ENCODE assay signal across 8 cellular contexts in the genomic region with DNA sequence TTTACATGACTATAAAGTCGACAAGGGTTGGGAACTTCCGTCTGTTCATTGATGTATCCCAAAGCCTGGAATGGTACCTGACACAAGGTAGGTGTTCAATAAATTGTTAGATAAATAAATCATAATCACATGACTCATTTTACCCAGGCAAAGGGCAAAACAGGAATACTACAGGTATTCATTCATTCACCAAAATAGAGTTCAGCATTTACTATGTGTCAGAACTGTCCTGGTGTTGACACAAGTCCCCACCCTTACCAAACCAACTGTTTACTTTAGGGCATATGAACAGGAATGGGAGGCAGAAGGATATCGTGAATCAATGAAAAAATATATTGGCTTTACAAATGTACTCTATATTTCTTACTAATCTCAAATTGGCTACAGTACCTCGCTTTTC. TPM values are rescaled to one million over a fixed set of nuclear protein-coding genes. Genes with fewer than 3 reads are reported as not detected.
DNase-seq lines count a peak whose midpoint lies in the region; ATAC-seq and TF ChIP-seq lines count a peak whose summit lies in the region.

No MANE protein-coding gene starts in this region.

- H2BK15ac ChIP-seq in mesenchymal stem cell (ENCODE audit: low read depth, poor library complexity, severe bottlenecking) = no peak overlapping the region

- no peak overlapping the region for H2BK120ac ChIP-seq in mesenchymal stem cell (ENCODE audit: low read depth, low read length)

- no peak overlapping the region for H2BK5ac ChIP-seq in mesenchymal stem cell (ENCODE audit: low read depth, low read length, poor library complexity, severe bottlenecking)

- H3K36me3 Mint-ChIP-seq in stimulated activated naive CD8-positive, alpha-beta T cell treated with anti-CD3 and anti-CD28 coated beads, Interleukin-15, Interleukin-2, amounts not matched to agents 100 ng/mL and 50 ng/mL, for 24 hours (ENCODE audit: low read depth) = peaks cover 4% of the 10 kb centered on the region
- H3K36me3 Mint-ChIP-seq in brain = peaks cover 9% of the 10 kb centered on the region

- WGBS in mesenchymal stem cell = 25% methylated on average over 2 of the region's 4 CpGs

- no peak overlapping the region for H2BK12ac ChIP-seq in mesenchymal stem cell (ENCODE audit: low read length in 2 of 2)

- ATAC-seq in stimulated activated naive CD8-positive, alpha-beta T cell treated with anti-CD3 and anti-CD28 coated beads, Interleukin-15, Interleukin-2, amounts not matched to agents 100 U/mL and 50 U/mL, for 24 hours = no peak
- ATAC-seq in GM18870 (IDR thresholded peaks at IDR 0.05; ENCODE audit: unreplicated experiment) = no peak

- peaks cover 2% of the 10 kb centered on the region for H3K27me3 Mint-ChIP-seq in stimulated activated naive CD8-positive, alpha-beta T cell treated with anti-CD3 and anti-CD28 coated beads, Interleukin-15, Interleukin-2, amounts not matched to agents 100 ng/mL and 50 ng/mL, for 24 hours
- peaks cover 8% of the 10 kb centered on the region for H3K27me3 Mint-ChIP-seq in brain

- H3K36me3 ChIP-seq in mesenchymal stem cell (ENCODE audit: control insufficient read depth in 1 of 2, insufficient read depth in 2 of 2, low read depth in 1 of 2, low read length in 2 of 2) (peaks cover 3 to 9% of the 10 kb centered on the region in 2 experiments), vagina (no peaks in the 10 kb centered on the region)

- H2AFZ ChIP-seq in mesenchymal stem cell (ENCODE audit: low read depth, low read length) = no peak overlapping the region

- H3K4ac ChIP-seq in mesenchymal stem cell (ENCODE audit: low read depth in 1 of 2, low read length in 2 of 2) = no peak overlapping the region

- H3K4me1 ChIP-seq in mesenchymal stem cell (ENCODE audit: control insufficient read depth, insufficient read depth, low read depth, low read length) (no peaks in the 10 kb centered on the region), vagina (peaks cover 15% of the 10 kb centered on the region)

- peak overlapping the region; percentile 95 for H3K27ac Mint-ChIP-seq in stimulated activated naive CD8-positive, alpha-beta T cell treated with anti-CD3 and anti-CD28 coated beads, Interleukin-15, Interleukin-2, amounts not matched to agents 100 ng/mL and 50 ng/mL, for 24 hours
- H3K27ac Mint-ChIP-seq in brain = peak overlapping the region; percentile 97 to 99 (median 98)

- no peak for TF ChIP-seq CTCF in brain (conservative IDR thresholded peaks at IDR 0.05)
- TF ChIP-seq CTCF in vagina (IDR thresholded peaks at IDR 0.05) = no peak

- peaks cover 24% of the 10 kb centered on the region for H3K4me1 Mint-ChIP-seq in stimulated activated naive CD8-positive, alpha-beta T cell treated with anti-CD3 and anti-CD28 coated beads, Interleukin-15, Interleukin-2, amounts not matched to agents 100 ng/mL and 50 ng/mL, for 24 hours (ENCODE audit: low read depth)
- peaks cover 54% of the 10 kb centered on the region for H3K4me1 Mint-ChIP-seq in brain

- H3K79me1 ChIP-seq in mesenchymal stem cell (replicated peaks; ENCODE audit: low read length, poor library complexity, severe bottlenecking) = peaks cover 6% of the 10 kb centered on the region

- intact Hi-C loops in vagina (cut with DNase I) = no loop called here

- H3K4me3 Mint-ChIP-seq in stimulated activated naive CD8-positive, alpha-beta T cell treated with anti-CD3 and anti-CD28 coated beads, Interleukin-15, Interleukin-2, amounts not matched to agents 100 ng/mL and 50 ng/mL, for 24 hours = peak overlapping the region; percentile 97
- H3K4me3 Mint-ChIP-seq in brain = peak overlapping the region; percentile 94 to 100 (median 98)

- no peak overlapping the region for H2AK5ac ChIP-seq in mesenchymal stem cell (ENCODE audit: low read length, severe bottlenecking)

- no peak overlapping the region for H4K8ac ChIP-seq in mesenchymal stem cell (ENCODE audit: low read length)

- H3K14ac ChIP-seq in mesenchymal stem cell (ENCODE audit: low read length in 2 of 2) = no peak overlapping the region

- H3K27me3 ChIP-seq in mesenchymal stem cell (ENCODE audit: control insufficient read depth in 1 of 2, insufficient read depth in 1 of 2, low read length in 2 of 2) (no peaks in the 10 kb centered on the region), vagina (no peaks in the 10 kb centered on the region)

- H3K23ac ChIP-seq in mesenchymal stem cell (ENCODE audit: low read length in 2 of 2) = no peak overlapping the region

- H3K4me3 ChIP-seq in mesenchymal stem cell (ENCODE audit: insufficient read depth in 1 of 2, low read depth in 1 of 2, low read length in 2 of 2) (peak overlapping the region in 1 of 2 experiments; percentile 98), vagina (peak overlapping the region; percentile 87 to 92)

- H3K9me3 Mint-ChIP-seq in stimulated activated naive CD8-positive, alpha-beta T cell treated with anti-CD3 and anti-CD28 coated beads, Interleukin-15, Interleukin-2, amounts not matched to agents 100 ng/mL and 50 ng/mL, for 24 hours = no peaks in the 10 kb centered on the region
- H3K9me3 Mint-ChIP-seq in brain = peaks cover 0 to 2% (median 0%) of the 10 kb centered on the region in 5 experiments

- H4K91ac ChIP-seq in mesenchymal stem cell (ENCODE audit: low read length) = no peak overlapping the region

- H3K9me3 ChIP-seq in mesenchymal stem cell (ENCODE audit: control insufficient read depth, low read length) = no peaks in the 10 kb centered on the region
- no peaks in the 10 kb centered on the region for H3K9me3 ChIP-seq in vagina

- H3K27ac ChIP-seq in mesenchymal stem cell (ENCODE audit: low read length, poor library complexity, severe bottlenecking) (no peak overlapping the region), vagina (peak overlapping the region; percentile 82)

- no peak for TF ChIP-seq POLR2A in vagina (IDR thresholded peaks at IDR 0.05)

- no peak overlapping the region for H3K18ac ChIP-seq in mesenchymal stem cell (ENCODE audit: low read depth in 1 of 2, low read length in 2 of 2)

- no peak for DNase-seq in stimulated activated naive CD8-positive, alpha-beta T cell treated with anti-CD3 and anti-CD28 coated beads, Interleukin-15, Interleukin-2, amounts not matched to agents 100 U/mL and 50 U/mL, for 24 hours
- DNase-seq in mesenchymal stem cell (no peak), vagina (ENCODE audit: extremely low spot score in 2 of 2) (no peak), NCI-H128 (lab: John Stamatoyannopoulos, UW; ENCODE audit: unreplicated experiment) (no peak), middle frontal gyrus (ENCODE audit: extremely low spot score, low spot score) (no peak)

- peak overlapping the region; percentile 96 for H3K9ac ChIP-seq in mesenchymal stem cell (ENCODE audit: low read length)

- peak overlapping the region; percentile 57 for H3K4me2 ChIP-seq in mesenchymal stem cell (ENCODE audit: low read length, poor library complexity, severe bottlenecking)

RNA-seq across cellular contexts. Expression of gene YAE1, which starts 0.7 kb away (rescaled TPM):
- 14.7 TPM for polyA plus RNA-seq in brain (ENCODE audit: insufficient read depth, low read depth, low replicate concordance)
- polyA plus RNA-seq in mesenchymal stem cell (2013, experiment 1 of 2) = 18.7 TPM
- polyA plus RNA-seq in mesenchymal stem cell (2013, experiment 2 of 2) = 19.6 TPM
- 5.6 TPM for total RNA-seq in vagina

RNA-seq across cellular contexts. Expression of gene RALA, which starts 57.8 kb away (rescaled TPM):
- polyA plus RNA-seq in brain (ENCODE audit: insufficient read depth, low read depth, low replicate concordance) = 39.1 TPM
- polyA plus RNA-seq in mesenchymal stem cell (2013, experiment 1 of 2) = 51.2 TPM
- polyA plus RNA-seq in mesenchymal stem cell (2013, experiment 2 of 2) = 54.6 TPM
- total RNA-seq in vagina = 20.1 TPM
